Comparison of ENCODE assay signal across 8 cellular contexts in genomic region chr16:77660311-77660710, GRCh38.
DNase-seq lines count a peak whose midpoint lies in the region; ATAC-seq and TF ChIP-seq lines count a peak whose summit lies in the region.

No MANE protein-coding gene starts in this region.

- ATAC-seq in GM21737 (IDR thresholded peaks at IDR 0.05; ENCODE audit: unreplicated experiment) (no peak), HG02852 (IDR thresholded peaks at IDR 0.05; ENCODE audit: unreplicated experiment) (no peak), HG02973 (IDR thresholded peaks at IDR 0.05; ENCODE audit: unreplicated experiment) (no peak)

- H3K4me2 ChIP-seq in Karpas-422 (ENCODE audit: low read depth, low read length, poor library complexity, severe bottlenecking) = no peak overlapping the region
- no peak overlapping the region for H3K4me2 ChIP-seq in SU-DHL-6 (ENCODE audit: low read depth, low read length, poor library complexity, severe bottlenecking)

- H3K27ac ChIP-seq in Karpas-422 (ENCODE audit: low read length) (no peak overlapping the region), SU-DHL-6 (ENCODE audit: low read depth, low read length) (no peak overlapping the region)

- H4K20me1 ChIP-seq in Karpas-422 (ENCODE audit: insufficient read depth, low read depth, low read length) (no peaks in the 10 kb centered on the region), SU-DHL-6 (ENCODE audit: low read depth, low read length) (no peaks in the 10 kb centered on the region)

- H3K9me3 ChIP-seq in Karpas-422 (ENCODE audit: low read length) = no peaks in the 10 kb centered on the region; the same call in 1 of the 2 replicates
- H3K9me3 ChIP-seq in SU-DHL-6 (ENCODE audit: insufficient read depth, low read length) = no peaks in the 10 kb centered on the region

- DNase-seq in Ammon's horn (ENCODE audit: low spot score) = peak; percentile 45
- DNase-seq in Karpas-422 = peak; percentile 74
- peak; percentile 68 for DNase-seq in inferior parietal cortex (ENCODE audit: extremely low spot score)
- no peak for DNase-seq in activated naive CD4-positive, alpha-beta T cell (lab: John Stamatoyannopoulos, UW)

- H2AFZ ChIP-seq in Karpas-422 (ENCODE audit: low read length) (no peak overlapping the region), SU-DHL-6 (ENCODE audit: low read depth, low read length, severe bottlenecking) (no peak overlapping the region)

- H3K9me2 ChIP-seq in Karpas-422 (replicated peaks; ENCODE audit: insufficient read depth, low read length) = no peaks in the 10 kb centered on the region
- H3K9me2 ChIP-seq in SU-DHL-6 (replicated peaks; ENCODE audit: insufficient read depth, low read length) = no peaks in the 10 kb centered on the region

- H3K36me3 ChIP-seq in Karpas-422 (ENCODE audit: insufficient read depth, low read length) (no peaks in the 10 kb centered on the region), SU-DHL-6 (ENCODE audit: low read length) (no peaks in the 10 kb centered on the region)

- no peaks in the 10 kb centered on the region for H3K27me3 ChIP-seq in Karpas-422 (ENCODE audit: low read length)
- H3K27me3 ChIP-seq in SU-DHL-6 (ENCODE audit: low read length) = no peaks in the 10 kb centered on the region

- H3F3A ChIP-seq in SU-DHL-6 (ENCODE audit: insufficient read depth) = no peaks in the 10 kb centered on the region

- no peak overlapping the region for H3K4me3 ChIP-seq in Karpas-422 (ENCODE audit: low read length)
- H3K4me3 ChIP-seq in SU-DHL-6 (ENCODE audit: insufficient read depth, low read length, poor library complexity, severe bottlenecking) = no peak overlapping the region

- H3K9ac ChIP-seq in Karpas-422 (ENCODE audit: low read length) (no peak overlapping the region), SU-DHL-6 (ENCODE audit: low read length) (no peak overlapping the region)

- no peaks in the 10 kb centered on the region for H3K79me2 ChIP-seq in Karpas-422 (ENCODE audit: low read length)
- H3K79me2 ChIP-seq in SU-DHL-6 (ENCODE audit: insufficient read depth, low read length) = no peaks in the 10 kb centered on the region

- no peaks in the 10 kb centered on the region for H3K4me1 ChIP-seq in Karpas-422 (ENCODE audit: low read length)

- peak; percentile 12 for TF ChIP-seq CTCF in SU-DHL-6 (IDR thresholded peaks at IDR 0.05; ENCODE audit: insufficient read depth, low read length, poor library complexity, severe bottlenecking)

Comparison
In these comparisons a context has a peak if more than half of its experiments do, and no peak if none do; other contexts are left out.
1. DNase-seq: peak in Ammon's horn (single experiment), Karpas-422 (single experiment) and inferior parietal cortex (single experiment); none in activated naive CD4-positive, alpha-beta T cell (0 of 4).